Comparison of ENCODE assay signal across 11 cellular contexts in the genomic region with DNA sequence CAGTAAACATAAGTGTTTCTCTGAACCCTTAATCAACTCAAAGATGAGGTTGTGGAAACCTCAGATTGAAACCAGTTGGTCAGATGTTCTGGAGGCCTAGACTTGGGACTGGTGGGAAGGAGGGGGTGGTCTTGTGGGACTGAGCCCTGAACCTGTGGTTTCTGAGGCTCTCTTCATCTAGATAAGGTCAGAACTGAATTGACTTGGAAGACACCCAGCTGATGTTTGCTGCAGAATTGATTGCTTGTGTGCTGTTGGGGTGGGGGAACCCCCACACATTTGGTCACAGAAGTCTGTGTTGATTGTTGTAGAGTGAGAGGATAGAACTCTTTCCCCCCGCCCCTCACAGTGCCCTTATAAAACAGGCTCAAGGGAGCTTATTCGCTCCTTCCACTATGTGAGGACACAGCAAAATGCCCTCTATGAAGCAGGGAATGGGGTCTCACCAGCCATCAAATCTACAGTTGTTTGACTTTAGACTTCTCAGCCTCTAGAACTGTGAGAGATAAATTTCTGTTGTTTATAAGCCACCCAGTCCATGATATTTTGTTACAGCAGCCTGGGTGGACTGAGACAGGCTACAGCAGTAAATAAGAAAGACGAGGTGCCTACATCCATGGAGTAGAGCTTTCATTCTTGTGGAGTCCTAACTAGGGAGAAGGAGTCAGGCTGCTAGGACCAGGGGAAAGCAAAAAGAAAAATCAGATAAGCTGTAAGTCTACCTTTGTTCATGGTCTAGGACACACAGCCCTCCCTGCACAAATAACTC. TPM values are rescaled to one million over a fixed set of nuclear protein-coding genes. Genes with fewer than 3 reads are reported as not detected.
DNase-seq lines count a peak whose midpoint lies in the region; ATAC-seq and TF ChIP-seq lines count a peak whose summit lies in the region.
"Had no signal": no experiment of that assay in that cellular context is flagged by ENCODE, and none has a peak within 500 bp of the region (broad histone marks: within the 10 kb centered on the region; RNA-seq: fewer than 3 reads in every experiment).

No MANE protein-coding gene starts in this region.

- intact Hi-C loops in activated CD4-positive, alpha-beta T cell treated with anti-CD3 and anti-CD28 coated beads, Interleukin-2, amount 10 ng/mL, durations not matched to agents 24 days and 14 days (cut with micrococcal nuclease) = loop anchor here (1.0 to 2.0 kb wide), 3 partner anchors 26 to 203 kb away; a partner anchor contains a TSS

- no peaks in the 10 kb centered on the region for H3K36me3 ChIP-seq in HEK293 (ENCODE audit: control insufficient read depth in 2 of 2, insufficient read depth in 1 of 2, low read length in 2 of 2)

- H3K36me3 Mint-ChIP-seq in activated CD4-positive, alpha-beta T cell treated with anti-CD3 and anti-CD28 coated beads, Interleukin-2, amount 10 ng/mL, durations not matched to agents 24 days and 14 days (ENCODE audit: low read depth) = peaks cover 3% of the 10 kb centered on the region
- H3K36me3 Mint-ChIP-seq in type B pancreatic cell = no peaks in the 10 kb centered on the region
- H3K36me3 Mint-ChIP-seq: naive thymus-derived CD8-positive, alpha-beta T cell had no signal

- peak overlapping the region; percentile 66 for H3K27ac Mint-ChIP-seq in activated CD4-positive, alpha-beta T cell treated with anti-CD3 and anti-CD28 coated beads, Interleukin-2, amount 10 ng/mL, durations not matched to agents 24 days and 14 days
- no peak overlapping the region for H3K27ac Mint-ChIP-seq in type B pancreatic cell

- peaks cover 12% of the 10 kb centered on the region for H3K4me1 Mint-ChIP-seq in activated CD4-positive, alpha-beta T cell treated with anti-CD3 and anti-CD28 coated beads, Interleukin-2, amount 10 ng/mL, durations not matched to agents 24 days and 14 days
- H3K4me1 Mint-ChIP-seq in type B pancreatic cell (ENCODE audit: unreplicated experiment) = peaks cover 8% of the 10 kb centered on the region

- CTCF ChIA-PET in HEK293 (lab: Yijun Ruan, JAX) = no interaction called here

- ATAC-seq in GM21367 (IDR thresholded peaks at IDR 0.05; ENCODE audit: unreplicated experiment) = no peak
- ATAC-seq: naive thymus-derived CD8-positive, alpha-beta T cell had no signal

- peaks cover 19% of the 10 kb centered on the region for H3K27me3 Mint-ChIP-seq in activated CD4-positive, alpha-beta T cell treated with anti-CD3 and anti-CD28 coated beads, Interleukin-2, amount 10 ng/mL, durations not matched to agents 24 days and 14 days
- H3K27me3 Mint-ChIP-seq in type B pancreatic cell = no peaks in the 10 kb centered on the region
- H3K27me3 Mint-ChIP-seq: naive thymus-derived CD8-positive, alpha-beta T cell had no signal

- H3K4me3 Mint-ChIP-seq in activated CD4-positive, alpha-beta T cell treated with anti-CD3 and anti-CD28 coated beads, Interleukin-2, amount 10 ng/mL, durations not matched to agents 24 days and 14 days = no peak overlapping the region
- no peak overlapping the region for H3K4me3 Mint-ChIP-seq in type B pancreatic cell
- H3K4me3 Mint-ChIP-seq: naive thymus-derived CD8-positive, alpha-beta T cell had no signal

- POLR2A ChIA-PET in HEK293 (lab: Yijun Ruan, JAX) = interaction anchor here (1.2 kb wide), 1 partner anchor 26 kb away, joined by 3 read pairs; a partner anchor contains a TSS

- H3K9me3 Mint-ChIP-seq in activated CD4-positive, alpha-beta T cell treated with anti-CD3 and anti-CD28 coated beads, Interleukin-2, amount 10 ng/mL, durations not matched to agents 24 days and 14 days = peaks cover 4% of the 10 kb centered on the region
- peaks cover 4% of the 10 kb centered on the region for H3K9me3 Mint-ChIP-seq in type B pancreatic cell

- H3K9me3 ChIP-seq in HEK293 (ENCODE audit: control insufficient read depth, insufficient read depth, low read depth, low read length) = no peaks in the 10 kb centered on the region

- peak; percentile 57 for DNase-seq in activated CD4-positive, alpha-beta T cell treated with anti-CD3 and anti-CD28 coated beads, Interleukin-2, amount 10 ng/mL, durations not matched to agents 24 days and 14 days
- DNase-seq in activated CD4-positive, alpha-beta T cell treated with anti-CD3 and anti-CD28 coated beads, Interleukin-2, amount 50 U/mL, for 4 hours = no peak
- peak; percentile 20 to 48 for DNase-seq in activated CD4-positive, alpha-beta T cell treated with anti-CD3 and anti-CD28 coated beads, Interleukin-2, amount 50 U/mL, for 48 hours
- DNase-seq in stimulated activated CD8-positive, alpha-beta memory T cell treated with anti-CD3 and anti-CD28 coated beads, Interleukin-15, amount 100 ng/mL, for 48 hours (ENCODE audit: low read depth in 2 of 2) = peak; percentile 44 to 51
- DNase-seq in NCI-H446 (lab: John Stamatoyannopoulos, UW) (no peak), type B pancreatic cell (ENCODE audit: extremely low spot score, unreplicated experiment) (no peak)
- DNase-seq: glutamatergic neuron; naive thymus-derived CD8-positive, alpha-beta T cell; NCI-H526 had no signal

- TF ChIP-seq CTCF in HEK293 (tag by site-specific recombination; IDR thresholded peaks at IDR 0.05) (no peak), type B pancreatic cell (conservative IDR thresholded peaks at IDR 0.05) (no peak)

- H3K4me1 ChIP-seq in HEK293 (ENCODE audit: control insufficient read depth, insufficient read depth, low read length) = no peaks in the 10 kb centered on the region

- H3K27ac ChIP-seq in HEK293 (ENCODE audit: extremely low read depth, low read depth, low read length) = no peak overlapping the region

- H3K4me3 ChIP-seq in HEK293 (ENCODE audit: low read depth, low read length) = no peak overlapping the region

TF ChIP-seq in HEK293, 187 proteins besides CTCF, POLR2A, EP300 and RAD21:
- TF ChIP-seq ZNF132 (tag by site-specific recombination; IDR thresholded peaks at IDR 0.05; ENCODE audit: borderline replicate concordance) (no peak), ZBTB1 (tag by site-specific recombination; IDR thresholded peaks at IDR 0.05) (no peak), ZNF266 (tag by site-specific recombination; IDR thresholded peaks at IDR 0.05; ENCODE audit: low read depth) (no peak), KLF1 (tag by site-specific recombination; IDR thresholded peaks at IDR 0.05) (no peak), KLF9 (tag by site-specific recombination; IDR thresholded peaks at IDR 0.05; ENCODE audit: low read depth) (no peak), ZFP41 (tag by site-specific recombination; IDR thresholded peaks at IDR 0.05; ENCODE audit: borderline replicate concordance) (no peak), TRIM28 (IDR thresholded peaks at IDR 0.05; ENCODE audit: borderline replicate concordance, low read length) (0 out of 2 replicates have a peak, but pooled peaks have one; percentile 39), ZNF19 (tag by site-specific recombination; IDR thresholded peaks at IDR 0.05; ENCODE audit: low read depth) (no peak), ZNF311 (tag by site-specific recombination; IDR thresholded peaks at IDR 0.05; ENCODE audit: borderline replicate concordance) (no peak)

RNA-seq across cellular contexts. Expression of a gene that starts 25.7 kb away (rescaled TPM):
- 19.9 and 22.4 TPM in 2 replicates for total RNA-seq in activated CD4-positive, alpha-beta T cell treated with anti-CD3 and anti-CD28 coated beads, Interleukin-2, amount 10 ng/mL, durations not matched to agents 24 days and 14 days
- 28.3 and 41.4 TPM in 2 replicates for total RNA-seq in type B pancreatic cell (ENCODE audit: low replicate concordance)

Comparison
In these comparisons a context has a peak if more than half of its experiments do, and no peak if none do; other contexts are left out.
1. DNase-seq: peak in activated CD4-positive, alpha-beta T cell treated with anti-CD3 and anti-CD28 coated beads, Interleukin-2, amount 10 ng/mL, durations not matched to agents 24 days and 14 days (single experiment), activated CD4-positive, alpha-beta T cell treated with anti-CD3 and anti-CD28 coated beads, Interleukin-2, amount 50 U/mL, for 48 hours (2 of 2) and stimulated activated CD8-positive, alpha-beta memory T cell treated with anti-CD3 and anti-CD28 coated beads, Interleukin-15, amount 100 ng/mL, for 48 hours (2 of 2); none in activated CD4-positive, alpha-beta T cell treated with anti-CD3 and anti-CD28 coated beads, Interleukin-2, amount 50 U/mL, for 4 hours (0 of 2), NCI-H446 (0 of 2) and type B pancreatic cell (single experiment).